Comparison of ENCODE assay signal across 1 cellular context in the genomic region with DNA sequence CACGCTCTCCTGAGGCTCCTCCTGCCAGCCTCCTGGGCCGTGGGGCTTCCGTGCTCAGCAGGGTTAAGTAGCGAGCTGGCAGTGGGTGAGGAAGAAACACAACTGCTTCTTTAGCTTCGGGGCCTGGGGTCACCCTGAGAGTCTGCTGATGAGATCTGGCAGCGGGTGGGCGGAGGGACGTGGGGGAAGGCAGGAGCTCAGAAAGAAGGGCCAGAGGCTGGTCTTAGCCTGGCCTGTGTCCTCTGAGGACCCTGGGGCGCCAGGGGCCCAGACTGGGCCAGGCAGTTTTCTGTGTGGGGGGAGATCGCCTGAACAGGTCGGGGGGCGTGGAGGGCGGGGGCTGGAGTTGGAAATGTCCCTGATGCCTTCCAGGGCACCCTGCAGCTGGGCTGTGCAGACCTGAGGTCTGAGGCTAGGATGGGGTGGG.
A peak's percentile ranks its signal among the peaks of the same experiment; 100 is the strongest.
TF ChIP-seq lines count a peak whose summit lies in the region.

No MANE protein-coding gene starts in this region.

TF ChIP-seq in HepG2, 621 proteins besides CTCF, POLR2A, EP300 and RAD21 (continued from another document):
- TF ChIP-seq THAP9 (CRISPR knock-in tag; IDR thresholded peaks at IDR 0.05; ENCODE audit: borderline replicate concordance) (peak; percentile 3; the same call in 1 of the 2 replicates), EEA1 (CRISPR knock-in tag; IDR thresholded peaks at IDR 0.05; ENCODE audit: borderline replicate concordance) (no peak), HOMEZ (CRISPR knock-in tag; IDR thresholded peaks at IDR 0.05; ENCODE audit: low read depth) (no peak; the same call in 1 of the 2 replicates), SMYD3 (CRISPR knock-in tag; IDR thresholded peaks at IDR 0.05) (no peak), DR1 (CRISPR knock-in tag; IDR thresholded peaks at IDR 0.05) (no peak), SNRNP70 (IDR thresholded peaks at IDR 0.05; ENCODE audit: low read depth, low read length) (no peak), ATF2 (CRISPR knock-in tag; IDR thresholded peaks at IDR 0.05) (no peak), CEBPZ (IDR thresholded peaks at IDR 0.05; ENCODE audit: low read length) (no peak), ATRX (CRISPR knock-in tag; IDR thresholded peaks at IDR 0.05; ENCODE audit: borderline replicate concordance) (no peak), RBFOX2 (IDR thresholded peaks at IDR 0.05; ENCODE audit: low read depth, low read length) (peak; percentile 86), ZNF792 (CRISPR knock-in tag; IDR thresholded peaks at IDR 0.05) (no peak), ZNF770 (CRISPR knock-in tag; IDR thresholded peaks at IDR 0.05) (no peak; the same call in none of the 2 replicates), ZNF30 (CRISPR knock-in tag; IDR thresholded peaks at IDR 0.05) (peak; percentile 68; the same call in 1 of the 2 replicates), ZNF850 (CRISPR knock-in tag; conservative IDR thresholded peaks at IDR 0.05) (no peak), ZNF660 (CRISPR knock-in tag; IDR thresholded peaks at IDR 0.05; ENCODE audit: borderline replicate concordance, low read depth) (no peak), FOXO1 (CRISPR knock-in tag; IDR thresholded peaks at IDR 0.05) (no peak), REXO4 (CRISPR knock-in tag; IDR thresholded peaks at IDR 0.05; ENCODE audit: borderline replicate concordance) (no peak), KLF15 (CRISPR knock-in tag; IDR thresholded peaks at IDR 0.05; ENCODE audit: borderline replicate concordance) (no peak), RXRB (CRISPR knock-in tag; IDR thresholded peaks at IDR 0.05; ENCODE audit: borderline replicate concordance) (no peak), TOPORS (CRISPR knock-in tag; IDR thresholded peaks at IDR 0.05) (peak; percentile 14; the same call in 1 of the 2 replicates), ZNF552 (CRISPR knock-in tag; IDR thresholded peaks at IDR 0.05; ENCODE audit: borderline replicate concordance) (no peak), KLF12 (CRISPR knock-in tag; IDR thresholded peaks at IDR 0.05; ENCODE audit: borderline replicate concordance) (0 out of 2 replicates have a peak, but pooled peaks have one; percentile 10)
- TF ChIP-seq, protein P1, sequence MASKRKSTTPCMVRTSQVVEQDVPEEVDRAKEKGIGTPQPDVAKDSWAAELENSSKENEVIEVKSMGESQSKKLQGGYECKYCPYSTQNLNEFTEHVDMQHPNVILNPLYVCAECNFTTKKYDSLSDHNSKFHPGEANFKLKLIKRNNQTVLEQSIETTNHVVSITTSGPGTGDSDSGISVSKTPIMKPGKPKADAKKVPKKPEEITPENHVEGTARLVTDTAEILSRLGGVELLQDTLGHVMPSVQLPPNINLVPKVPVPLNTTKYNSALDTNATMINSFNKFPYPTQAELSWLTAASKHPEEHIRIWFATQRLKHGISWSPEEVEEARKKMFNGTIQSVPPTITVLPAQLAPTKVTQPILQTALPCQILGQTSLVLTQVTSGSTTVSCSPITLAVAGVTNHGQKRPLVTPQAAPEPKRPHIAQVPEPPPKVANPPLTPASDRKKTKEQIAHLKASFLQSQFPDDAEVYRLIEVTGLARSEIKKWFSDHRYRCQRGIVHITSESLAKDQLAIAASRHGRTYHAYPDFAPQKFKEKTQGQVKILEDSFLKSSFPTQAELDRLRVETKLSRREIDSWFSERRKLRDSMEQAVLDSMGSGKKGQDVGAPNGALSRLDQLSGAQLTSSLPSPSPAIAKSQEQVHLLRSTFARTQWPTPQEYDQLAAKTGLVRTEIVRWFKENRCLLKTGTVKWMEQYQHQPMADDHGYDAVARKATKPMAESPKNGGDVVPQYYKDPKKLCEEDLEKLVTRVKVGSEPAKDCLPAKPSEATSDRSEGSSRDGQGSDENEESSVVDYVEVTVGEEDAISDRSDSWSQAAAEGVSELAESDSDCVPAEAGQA (IDR thresholded peaks at IDR 0.05; ENCODE audit: low read depth) = no peak
- TF ChIP-seq, protein P1 (CRISPR knock-in tag; IDR thresholded peaks at IDR 0.05; ENCODE audit: borderline replicate concordance) = 0 out of 2 replicates have a peak, but pooled peaks have one; percentile 60
- TF ChIP-seq, protein P2, sequence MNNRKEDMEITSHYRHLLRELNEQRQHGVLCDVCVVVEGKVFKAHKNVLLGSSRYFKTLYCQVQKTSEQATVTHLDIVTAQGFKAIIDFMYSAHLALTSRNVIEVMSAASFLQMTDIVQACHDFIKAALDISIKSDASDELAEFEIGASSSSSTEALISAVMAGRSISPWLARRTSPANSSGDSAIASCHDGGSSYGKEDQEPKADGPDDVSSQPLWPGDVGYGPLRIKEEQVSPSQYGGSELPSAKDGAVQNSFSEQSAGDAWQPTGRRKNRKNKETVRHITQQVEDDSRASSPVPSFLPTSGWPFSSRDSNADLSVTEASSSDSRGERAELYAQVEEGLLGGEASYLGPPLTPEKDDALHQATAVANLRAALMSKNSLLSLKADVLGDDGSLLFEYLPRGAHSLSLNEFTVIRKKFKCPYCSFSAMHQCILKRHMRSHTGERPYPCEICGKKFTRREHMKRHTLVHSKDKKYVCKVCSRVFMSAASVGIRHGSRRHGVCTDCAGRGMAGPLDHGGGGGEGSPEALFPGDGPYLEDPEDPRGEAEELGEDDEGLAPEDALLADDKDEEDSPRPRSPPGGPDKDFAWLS (CRISPR knock-in tag; IDR thresholded peaks at IDR 0.05; ENCODE audit: borderline replicate concordance) = peak; percentile 28; the same call in 1 of the 2 replicates
- TF ChIP-seq, protein P3, sequence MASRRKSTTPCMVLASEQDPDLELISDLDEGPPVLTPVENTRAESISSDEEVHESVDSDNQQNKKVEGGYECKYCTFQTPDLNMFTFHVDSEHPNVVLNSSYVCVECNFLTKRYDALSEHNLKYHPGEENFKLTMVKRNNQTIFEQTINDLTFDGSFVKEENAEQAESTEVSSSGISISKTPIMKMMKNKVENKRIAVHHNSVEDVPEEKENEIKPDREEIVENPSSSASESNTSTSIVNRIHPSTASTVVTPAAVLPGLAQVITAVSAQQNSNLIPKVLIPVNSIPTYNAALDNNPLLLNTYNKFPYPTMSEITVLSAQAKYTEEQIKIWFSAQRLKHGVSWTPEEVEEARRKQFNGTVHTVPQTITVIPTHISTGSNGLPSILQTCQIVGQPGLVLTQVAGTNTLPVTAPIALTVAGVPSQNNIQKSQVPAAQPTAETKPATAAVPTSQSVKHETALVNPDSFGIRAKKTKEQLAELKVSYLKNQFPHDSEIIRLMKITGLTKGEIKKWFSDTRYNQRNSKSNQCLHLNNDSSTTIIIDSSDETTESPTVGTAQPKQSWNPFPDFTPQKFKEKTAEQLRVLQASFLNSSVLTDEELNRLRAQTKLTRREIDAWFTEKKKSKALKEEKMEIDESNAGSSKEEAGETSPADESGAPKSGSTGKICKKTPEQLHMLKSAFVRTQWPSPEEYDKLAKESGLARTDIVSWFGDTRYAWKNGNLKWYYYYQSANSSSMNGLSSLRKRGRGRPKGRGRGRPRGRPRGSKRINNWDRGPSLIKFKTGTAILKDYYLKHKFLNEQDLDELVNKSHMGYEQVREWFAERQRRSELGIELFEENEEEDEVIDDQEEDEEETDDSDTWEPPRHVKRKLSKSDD (CRISPR knock-in tag; IDR thresholded peaks at IDR 0.05; ENCODE audit: low read depth) = no peak
- TF ChIP-seq, protein P4, sequence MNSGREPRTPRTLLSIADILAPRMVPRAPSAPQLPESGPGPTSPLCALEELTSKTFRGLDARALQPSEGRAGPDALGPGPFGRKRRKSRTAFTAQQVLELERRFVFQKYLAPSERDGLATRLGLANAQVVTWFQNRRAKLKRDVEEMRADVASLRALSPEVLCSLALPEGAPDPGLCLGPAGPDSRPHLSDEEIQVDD (CRISPR knock-in tag; IDR thresholded peaks at IDR 0.05; ENCODE audit: borderline replicate concordance) = no peak; the same call in 1 of the 2 replicates
